2 cellular contexts compared by ENCODE assay signal in genomic region chr7:113134025-113134424, GRCh38.
A peak's percentile ranks its signal among the peaks of the same experiment; 100 is the strongest.
TF ChIP-seq lines count a peak whose summit lies in the region.

No MANE protein-coding gene starts in this region.

TF ChIP-seq in IMR-90, 13 proteins besides CTCF, POLR2A, EP300 and RAD21:
- TF ChIP-seq CHD1 (IDR thresholded peaks at IDR 0.05; ENCODE audit: low read depth, low read length), result no peak
- TF ChIP-seq CEBPB (IDR thresholded peaks at IDR 0.05; ENCODE audit: low read depth, low read length), result no peak
- TF ChIP-seq MXI1 (IDR thresholded peaks at IDR 0.05; ENCODE audit: borderline replicate concordance, low read depth, low read length), result no peak
- TF ChIP-seq MAFK (IDR thresholded peaks at IDR 0.05; ENCODE audit: low read depth, low read length), result no peak
- TF ChIP-seq RFX5 (IDR thresholded peaks at IDR 0.05; ENCODE audit: low read depth, low read length), result no peak
- TF ChIP-seq NFE2L2 (IDR thresholded peaks at IDR 0.05; ENCODE audit: low read depth, low read length), result no peak
- TF ChIP-seq BHLHE40 (IDR thresholded peaks at IDR 0.05; ENCODE audit: low read depth, low read length), result no peak
- TF ChIP-seq, protein P1, sequence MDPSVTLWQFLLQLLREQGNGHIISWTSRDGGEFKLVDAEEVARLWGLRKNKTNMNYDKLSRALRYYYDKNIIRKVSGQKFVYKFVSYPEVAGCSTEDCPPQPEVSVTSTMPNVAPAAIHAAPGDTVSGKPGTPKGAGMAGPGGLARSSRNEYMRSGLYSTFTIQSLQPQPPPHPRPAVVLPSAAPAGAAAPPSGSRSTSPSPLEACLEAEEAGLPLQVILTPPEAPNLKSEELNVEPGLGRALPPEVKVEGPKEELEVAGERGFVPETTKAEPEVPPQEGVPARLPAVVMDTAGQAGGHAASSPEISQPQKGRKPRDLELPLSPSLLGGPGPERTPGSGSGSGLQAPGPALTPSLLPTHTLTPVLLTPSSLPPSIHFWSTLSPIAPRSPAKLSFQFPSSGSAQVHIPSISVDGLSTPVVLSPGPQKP (IDR thresholded peaks at IDR 0.05; ENCODE audit: borderline replicate concordance, low read depth, low read length), result no peak
- TF ChIP-seq, protein P2, sequence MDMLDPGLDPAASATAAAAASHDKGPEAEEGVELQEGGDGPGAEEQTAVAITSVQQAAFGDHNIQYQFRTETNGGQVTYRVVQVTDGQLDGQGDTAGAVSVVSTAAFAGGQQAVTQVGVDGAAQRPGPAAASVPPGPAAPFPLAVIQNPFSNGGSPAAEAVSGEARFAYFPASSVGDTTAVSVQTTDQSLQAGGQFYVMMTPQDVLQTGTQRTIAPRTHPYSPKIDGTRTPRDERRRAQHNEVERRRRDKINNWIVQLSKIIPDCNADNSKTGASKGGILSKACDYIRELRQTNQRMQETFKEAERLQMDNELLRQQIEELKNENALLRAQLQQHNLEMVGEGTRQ (IDR thresholded peaks at IDR 0.05; ENCODE audit: low read depth, low read length), result no peak
- no peak for TF ChIP-seq MAZ (IDR thresholded peaks at IDR 0.05; ENCODE audit: borderline replicate concordance, low read depth, low read length)
- no peak for TF ChIP-seq SMC3 (IDR thresholded peaks at IDR 0.05; ENCODE audit: low read depth, low read length)
- no peak for TF ChIP-seq RCOR1 (IDR thresholded peaks at IDR 0.05; ENCODE audit: insufficient replicate concordance, low read length)
- TF ChIP-seq FOS (IDR thresholded peaks at IDR 0.05; ENCODE audit: low read depth, low read length), result no peak
TF ChIP-seq in IMR-90: peak in this region for 0.

TF ChIP-seq in K562, 482 proteins besides CTCF, POLR2A, EP300 and RAD21:
- TF ChIP-seq SIX5 (IDR thresholded peaks at IDR 0.05; ENCODE audit: borderline replicate concordance in 1 of 2, insufficient read depth in 1 of 2, low read depth in 1 of 2, low read length in 2 of 2) (no peak), POLR2AphosphoS5 (IDR thresholded peaks at IDR 0.05; ENCODE audit: control insufficient read depth, insufficient read depth, low read depth, low read length) (no peak), ZFP36 (IDR thresholded peaks at IDR 0.05; ENCODE audit: low read depth, low read length, partially characterized antibody) (no peak), PYGO2 (tag; IDR thresholded peaks at IDR 0.05) (no peak), DACH1 (IDR thresholded peaks at IDR 0.05; ENCODE audit: partially characterized antibody) (peak; percentile 96), GATAD2B (IDR thresholded peaks at IDR 0.05; ENCODE audit: borderline replicate concordance) (peak; percentile 61; the same call in 1 of the 2 replicates), SUPT5H (IDR thresholded peaks at IDR 0.05) (no peak)
- TF ChIP-seq, protein P3, sequence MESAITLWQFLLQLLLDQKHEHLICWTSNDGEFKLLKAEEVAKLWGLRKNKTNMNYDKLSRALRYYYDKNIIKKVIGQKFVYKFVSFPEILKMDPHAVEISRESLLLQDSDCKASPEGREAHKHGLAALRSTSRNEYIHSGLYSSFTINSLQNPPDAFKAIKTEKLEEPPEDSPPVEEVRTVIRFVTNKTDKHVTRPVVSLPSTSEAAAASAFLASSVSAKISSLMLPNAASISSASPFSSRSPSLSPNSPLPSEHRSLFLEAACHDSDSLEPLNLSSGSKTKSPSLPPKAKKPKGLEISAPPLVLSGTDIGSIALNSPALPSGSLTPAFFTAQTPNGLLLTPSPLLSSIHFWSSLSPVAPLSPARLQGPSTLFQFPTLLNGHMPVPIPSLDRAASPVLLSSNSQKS (CRISPR knock-in tag; IDR thresholded peaks at IDR 0.05), result no peak
